Comparison of ENCODE assay signal across 25 cellular contexts in genomic region chr4:67207941-67208441, GRCh38.
"Had no signal": no experiment of that assay in that cellular context is flagged by ENCODE, and none has a peak within 500 bp of the region (broad histone marks: within the 10 kb centered on the region; RNA-seq: fewer than 3 reads in every experiment).

No MANE protein-coding gene starts in this region.

- H3K9ac ChIP-seq: neural progenitor cell, parathyroid adenoma had no signal

- H3K27ac ChIP-seq: hepatocyte, left ventricle myocardium inferior, neural progenitor cell, neutrophil, parathyroid adenoma, psoas muscle, right lobe of liver, skin epidermis, stomach, testis, thyroid gland, transverse colon, upper lobe of left lung had no signal

- H3K36me3 ChIP-seq: left ventricle myocardium inferior, neural progenitor cell, neutrophil, right lobe of liver, stomach, thyroid gland, transverse colon, upper lobe of left lung had no signal

- H3K79me2 ChIP-seq: hepatocyte, parathyroid adenoma had no signal

- H3K4me2 ChIP-seq: hepatocyte, neural progenitor cell had no signal

- ATAC-seq: mucosa of descending colon; naive thymus-derived CD4-positive, alpha-beta T cell; natural killer cell treated with Interleukin-12 subunit alpha and Interleukin-12 subunit beta and Interleukin-15 and Interleukin-18, amount 100 ng/mL, for 72 hours; psoas muscle; right lobe of liver; stimulated activated naive B cell treated with anti-CD40 and anti-IgM and Interleukin-4, amounts not matched to agents 10 μg/mL and 1 μg/mL and 100 μg/mL, for 72 hours; stimulated activated naive CD8-positive, alpha-beta T cell treated with anti-CD3 and anti-CD28 coated beads, Interleukin-15, Interleukin-2, amounts not matched to agents 100 U/mL and 50 U/mL, for 24 hours had no signal

- DNase-seq: islet precursor cell; left ventricle myocardium inferior; midbrain; mucosa of descending colon; naive thymus-derived CD4-positive, alpha-beta T cell; occipital lobe; psoas muscle; right lobe of liver; stimulated activated CD4-positive, alpha-beta T cell treated with anti-CD3 and anti-CD28 coated beads, Interleukin-12 subunit alpha, Interleukin-12 subunit beta, amount 100 ng/mL, for 4 hours; stimulated activated CD4-positive, alpha-beta T cell treated with anti-CD3 and anti-CD28 coated beads, Interleukin-15, amount 100 ng/mL, for 24 hours; stimulated activated CD4-positive, alpha-beta T cell treated with anti-CD3 and anti-CD28 coated beads, Interleukin-2, amount 100 ng/mL, for 24 hours; stimulated activated CD4-positive, alpha-beta T cell treated with anti-CD3 and anti-CD28 coated beads, Interleukin-4, amount 100 ng/mL, for 1 hour; stimulated activated naive B cell treated with anti-CD40 and anti-IgM and Interleukin-4, amounts not matched to agents 10 μg/mL and 1 μg/mL and 100 μg/mL, for 72 hours; stimulated activated naive CD8-positive, alpha-beta T cell treated with anti-CD3 and anti-CD28 coated beads, Interleukin-15, Interleukin-2, amounts not matched to agents 100 U/mL and 50 U/mL, for 24 hours; stomach; testis; thyroid gland; transverse colon; upper lobe of left lung had no signal

- H3K4me1 ChIP-seq: left ventricle myocardium inferior, neural progenitor cell, parathyroid adenoma, psoas muscle, right lobe of liver, stomach, testis, thyroid gland, transverse colon, upper lobe of left lung had no signal

- H2AFZ ChIP-seq: hepatocyte, neural progenitor cell, parathyroid adenoma had no signal

- H3K9me3 ChIP-seq: mucosa of descending colon, neutrophil, psoas muscle, right lobe of liver, testis, thyroid gland, transverse colon, upper lobe of left lung had no signal

- H3K4me3 ChIP-seq: hepatocyte, left ventricle myocardium inferior, mucosa of descending colon, neural progenitor cell, psoas muscle, right lobe of liver, skin epidermis, stomach, testis, thyroid gland, transverse colon, upper lobe of left lung had no signal

- H3K27me3 ChIP-seq: hepatocyte, neural progenitor cell, neutrophil, right lobe of liver, stomach, testis, thyroid gland, transverse colon, upper lobe of left lung had no signal
